11 cellular contexts compared by ENCODE assay signal in genomic region chr17:69060835-69061234, GRCh38. TPM values are rescaled to one million over a fixed set of nuclear protein-coding genes. Genes with fewer than 3 reads are reported as not detected.
DNase-seq lines count a peak whose midpoint lies in the region; ATAC-seq, FAIRE-seq and TF ChIP-seq lines count a peak whose summit lies in the region.
"Had no signal": no experiment of that assay in that cellular context is flagged by ENCODE, and none has a peak within 500 bp of the region (broad histone marks: within the 10 kb centered on the region; RNA-seq: fewer than 3 reads in every experiment).

A gene with protein sequence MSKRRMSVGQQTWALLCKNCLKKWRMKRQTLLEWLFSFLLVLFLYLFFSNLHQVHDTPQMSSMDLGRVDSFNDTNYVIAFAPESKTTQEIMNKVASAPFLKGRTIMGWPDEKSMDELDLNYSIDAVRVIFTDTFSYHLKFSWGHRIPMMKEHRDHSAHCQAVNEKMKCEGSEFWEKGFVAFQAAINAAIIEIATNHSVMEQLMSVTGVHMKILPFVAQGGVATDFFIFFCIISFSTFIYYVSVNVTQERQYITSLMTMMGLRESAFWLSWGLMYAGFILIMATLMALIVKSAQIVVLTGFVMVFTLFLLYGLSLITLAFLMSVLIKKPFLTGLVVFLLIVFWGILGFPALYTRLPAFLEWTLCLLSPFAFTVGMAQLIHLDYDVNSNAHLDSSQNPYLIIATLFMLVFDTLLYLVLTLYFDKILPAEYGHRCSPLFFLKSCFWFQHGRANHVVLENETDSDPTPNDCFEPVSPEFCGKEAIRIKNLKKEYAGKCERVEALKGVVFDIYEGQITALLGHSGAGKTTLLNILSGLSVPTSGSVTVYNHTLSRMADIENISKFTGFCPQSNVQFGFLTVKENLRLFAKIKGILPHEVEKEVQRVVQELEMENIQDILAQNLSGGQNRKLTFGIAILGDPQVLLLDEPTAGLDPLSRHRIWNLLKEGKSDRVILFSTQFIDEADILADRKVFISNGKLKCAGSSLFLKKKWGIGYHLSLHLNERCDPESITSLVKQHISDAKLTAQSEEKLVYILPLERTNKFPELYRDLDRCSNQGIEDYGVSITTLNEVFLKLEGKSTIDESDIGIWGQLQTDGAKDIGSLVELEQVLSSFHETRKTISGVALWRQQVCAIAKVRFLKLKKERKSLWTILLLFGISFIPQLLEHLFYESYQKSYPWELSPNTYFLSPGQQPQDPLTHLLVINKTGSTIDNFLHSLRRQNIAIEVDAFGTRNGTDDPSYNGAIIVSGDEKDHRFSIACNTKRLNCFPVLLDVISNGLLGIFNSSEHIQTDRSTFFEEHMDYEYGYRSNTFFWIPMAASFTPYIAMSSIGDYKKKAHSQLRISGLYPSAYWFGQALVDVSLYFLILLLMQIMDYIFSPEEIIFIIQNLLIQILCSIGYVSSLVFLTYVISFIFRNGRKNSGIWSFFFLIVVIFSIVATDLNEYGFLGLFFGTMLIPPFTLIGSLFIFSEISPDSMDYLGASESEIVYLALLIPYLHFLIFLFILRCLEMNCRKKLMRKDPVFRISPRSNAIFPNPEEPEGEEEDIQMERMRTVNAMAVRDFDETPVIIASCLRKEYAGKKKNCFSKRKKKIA (N-terminal part only) (minus strand): TSS chr17:69060927. CDS start chr17:69051126, 9,801 bp downstream.

- peaks cover 5% of the 10 kb centered on the region for H3K27me3 Mint-ChIP-seq in activated CD8-positive, alpha-beta T cell treated with anti-CD3 and anti-CD28 coated beads, Interleukin-2, amount 10 ng/mL, durations not matched to agents 7 days and 5 days (ENCODE audit: low read depth)

- CTCF ChIA-PET in activated CD8-positive, alpha-beta T cell treated with anti-CD3 and anti-CD28 coated beads, Interleukin-2, amount 10 ng/mL, durations not matched to agents 7 days and 5 days (lab: Charles Lee), result no interaction called here

- no peak for TF ChIP-seq CTCF in fibroblast of villous mesenchyme (IDR thresholded peaks at IDR 0.05; ENCODE audit: insufficient read depth, low read depth, low read length)
- no peak for TF ChIP-seq CTCF in pancreas (IDR thresholded peaks at IDR 0.05)

- H3K27me3 ChIP-seq in ACC112 (ENCODE audit: insufficient read depth, low read length) (no peaks in the 10 kb centered on the region), pancreas (no peaks in the 10 kb centered on the region)
- H3K27me3 ChIP-seq: foreskin keratinocyte had no signal

- H3K4me1 ChIP-seq in ACC112 (ENCODE audit: control insufficient read depth, insufficient read depth, low read length, unreplicated experiment) (peaks cover 20% of the 10 kb centered on the region), pancreas (no peaks in the 10 kb centered on the region)
- H3K4me1 ChIP-seq: foreskin keratinocyte had no signal

- no peaks in the 10 kb centered on the region for H3K9me3 Mint-ChIP-seq in activated CD8-positive, alpha-beta T cell treated with anti-CD3 and anti-CD28 coated beads, Interleukin-2, amount 10 ng/mL, durations not matched to agents 7 days and 5 days (ENCODE audit: insufficient read depth)

- POLR2A ChIA-PET in activated CD8-positive, alpha-beta T cell treated with anti-CD3 and anti-CD28 coated beads, Interleukin-2, amount 10 ng/mL, durations not matched to agents 7 days and 5 days (lab: Charles Lee), result no interaction called here

- H3K36me3 ChIP-seq in ACC112 (ENCODE audit: insufficient read depth, low read length) (0 out of 2 replicates have a peak, but pooled peaks cover 2% of the 10 kb centered on the region), SK-N-MC (ENCODE audit: insufficient read depth, low read length) (no peaks in the 10 kb centered on the region), pancreas (no peaks in the 10 kb centered on the region)

- H3K4me3 Mint-ChIP-seq in activated CD8-positive, alpha-beta T cell treated with anti-CD3 and anti-CD28 coated beads, Interleukin-2, amount 10 ng/mL, durations not matched to agents 7 days and 5 days, result no peak within 1 kb of the TSS

- no peak for FAIRE-seq in pancreas (lab: Jason Lieb, UNC)

- H3K9me3 ChIP-seq in SK-N-MC (ENCODE audit: low read depth, low read length), result no peaks in the 10 kb centered on the region; the same call in 1 of the 2 replicates
- H3K9me3 ChIP-seq in pancreas, result no peaks in the 10 kb centered on the region

- DNase-seq in SK-N-MC (ENCODE audit: low read depth, low spot score) (no peak), fibroblast of villous mesenchyme (ENCODE audit: low read depth) (peak; percentile 79), pancreas (no peak), cerebellar nuclear complex (lab: John Stamatoyannopoulos, UW) (no peak)
- no peak for DNase-seq in activated CD8-positive, alpha-beta T cell treated with anti-CD3 and anti-CD28 coated beads, Interleukin-2, amount 10 ng/mL, durations not matched to agents 7 days and 5 days
- DNase-seq: foreskin keratinocyte, T-helper 9 cell had no signal

- peak within 1 kb of the TSS; percentile 68 for H3K4me3 ChIP-seq in ACC112 (ENCODE audit: low read depth, low read length)
- peak within 1 kb of the TSS; percentile 46 for H3K4me3 ChIP-seq in SK-N-MC
- no peak within 1 kb of the TSS for H3K4me3 ChIP-seq in fibroblast of villous mesenchyme (ENCODE audit: low read depth, low read length)
- no peak within 1 kb of the TSS for H3K4me3 ChIP-seq in pancreas

- no peaks in the 10 kb centered on the region for H3K36me3 Mint-ChIP-seq in activated CD8-positive, alpha-beta T cell treated with anti-CD3 and anti-CD28 coated beads, Interleukin-2, amount 10 ng/mL, durations not matched to agents 7 days and 5 days (ENCODE audit: low read depth)

- H3K27ac Mint-ChIP-seq in activated CD8-positive, alpha-beta T cell treated with anti-CD3 and anti-CD28 coated beads, Interleukin-2, amount 10 ng/mL, durations not matched to agents 7 days and 5 days, result no peak within 1 kb of the TSS

- H3K27ac ChIP-seq in ACC112 (ENCODE audit: low read depth, low read length) (peak within 1 kb of the TSS; percentile 45), SK-N-MC (peak within 1 kb of the TSS; percentile 47), pancreas (peak within 1 kb of the TSS in 2 of 4 donors; percentile 8 to 9)
- H3K27ac ChIP-seq: foreskin keratinocyte had no signal

- peak within 1 kb of the TSS; percentile 87 for H2AFZ ChIP-seq in ACC112 (ENCODE audit: low read length, unreplicated experiment)

- intact Hi-C loops in pancreas (cut with DNase I), result no loop called here

- H3K9ac ChIP-seq in SK-N-MC (ENCODE audit: insufficient read length), result no peak within 1 kb of the TSS

- no peaks in the 10 kb centered on the region for H3K79me2 ChIP-seq in ACC112 (ENCODE audit: control insufficient read depth, insufficient read depth, low read length, unreplicated experiment)

- peak in 3 of 4 donors; percentile 35 to 69 (median 51) for ATAC-seq in pancreas
- ATAC-seq in activated CD8-positive, alpha-beta T cell treated with anti-CD3 and anti-CD28 coated beads, Interleukin-2, amount 10 ng/mL, durations not matched to agents 7 days and 5 days, result no peak
- no peak for ATAC-seq in GM21447 (IDR thresholded peaks at IDR 0.05; ENCODE audit: unreplicated experiment)
- no peak for ATAC-seq in GM21390 (IDR thresholded peaks at IDR 0.05; ENCODE audit: unreplicated experiment)
- ATAC-seq: foreskin keratinocyte, HCT116 had no signal

- H3K4me1 Mint-ChIP-seq in activated CD8-positive, alpha-beta T cell treated with anti-CD3 and anti-CD28 coated beads, Interleukin-2, amount 10 ng/mL, durations not matched to agents 7 days and 5 days (ENCODE audit: low read depth), result peaks cover 10% of the 10 kb centered on the region

- 20 to 48% methylated on average over 2 of the region's 2 CpGs for WGBS in pancreas, 2 donors

RNA-seq across cellular contexts. Expression of the gene that starts here (rescaled TPM):
- 2.2 and 2.3 TPM in 2 replicates for total RNA-seq in fibroblast of villous mesenchyme
- 1 to 10 TPM in 5 of 6 donors, under 1 TPM in 1; 0.76 to 4.5 (median 2.4) TPM for total RNA-seq in pancreas
- 1 to 10 TPM; 1.7 to 2.8 TPM for polyA plus RNA-seq in pancreas
- not detected for total RNA-seq in activated CD8-positive, alpha-beta T cell treated with anti-CD3 and anti-CD28 coated beads, Interleukin-2, amount 10 ng/mL, durations not matched to agents 7 days and 5 days
- total RNA-seq: foreskin keratinocyte had no signal
- polyA plus RNA-seq: foreskin keratinocyte had no signal

Comparison
In these comparisons a context has a peak if more than half of its experiments do, and no peak if none do; other contexts are left out.
1. H3K4me3 ChIP-seq: peak in ACC112 (single experiment) and SK-N-MC (single experiment); none in fibroblast of villous mesenchyme (single experiment) and pancreas (0 of 4).
2. ATAC-seq: peak in pancreas (3 of 4); none in activated CD8-positive, alpha-beta T cell treated with anti-CD3 and anti-CD28 coated beads, Interleukin-2, amount 10 ng/mL, durations not matched to agents 7 days and 5 days (single experiment), GM21447 (single experiment) and GM21390 (single experiment).